ENCODE assay signal across 28 cellular contexts in the genomic region with DNA sequence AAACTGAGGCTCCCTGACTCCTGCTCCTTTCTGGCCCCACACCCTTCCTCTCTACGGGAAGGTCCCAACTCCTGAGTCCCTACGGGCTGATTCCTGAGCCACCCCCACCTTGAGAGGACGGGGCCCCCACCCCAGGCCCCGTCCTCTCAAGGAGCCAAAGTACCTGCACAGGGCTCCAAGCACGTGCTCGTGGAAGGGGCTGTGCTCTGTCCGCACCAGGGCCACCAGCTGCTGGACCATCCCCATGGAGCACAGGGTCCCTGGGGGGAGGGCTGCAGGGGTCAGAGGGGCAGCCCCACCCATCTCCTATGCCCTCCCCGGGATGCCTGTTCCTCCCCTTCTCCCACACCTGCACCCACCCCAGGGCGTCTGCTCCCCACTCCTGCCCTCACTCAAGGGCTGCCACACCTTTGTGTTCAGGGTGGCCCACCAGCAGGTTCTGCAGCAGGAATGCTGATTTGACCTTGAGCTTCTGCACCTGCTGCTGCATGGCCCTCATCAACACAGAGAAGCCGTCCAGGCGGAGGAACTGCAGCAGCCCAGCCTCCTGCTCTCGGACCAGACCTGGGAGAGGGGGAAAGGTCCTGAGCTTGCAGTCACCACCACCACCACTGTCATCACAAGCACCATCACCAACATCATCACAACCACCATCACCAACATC. TPM values are rescaled to one million over a fixed set of nuclear protein-coding genes. Genes with fewer than 3 reads are reported as not detected.
"Had no signal": no experiment of that assay in that cellular context is flagged by ENCODE, and none has a peak within 500 bp of the region (broad histone marks: within the 10 kb centered on the region; RNA-seq: fewer than 3 reads in every experiment).

No MANE protein-coding gene starts in this region.

- H3K9me3 ChIP-seq: esophagus squamous epithelium, gastrocnemius medialis, neutrophil, pancreas, psoas muscle, right atrium auricular region, tibial artery, uterus had no signal

- H3K4me1 ChIP-seq: gastrocnemius medialis, pancreas, psoas muscle, right atrium auricular region, spleen, tibial artery, uterus had no signal

- DNase-seq: activated CD4-positive, alpha-beta T cell treated with anti-CD3 and anti-CD28 coated beads for 36 hours; activated CD4-positive, alpha-beta T cell treated with anti-CD3 and anti-CD28 coated beads, Interleukin-2, amount 50 U/mL, for 4 hours; activated naive CD4-positive, alpha-beta T cell treated with anti-CD3 and anti-CD28 coated beads for 36 hours; activated T-cell treated with anti-CD3 and anti-CD28 coated beads, Interleukin-2, amount 50 U/mL, for 48 hours; aorta; caudate nucleus; effector memory CD4-positive, alpha-beta T cell; esophagus squamous epithelium; gastrocnemius medialis; hippocampal formation; left ventricle myocardium superior; mammary epithelial cell; naive thymus-derived CD8-positive, alpha-beta T cell; psoas muscle; stimulated activated CD4-positive, alpha-beta T cell treated with anti-CD3 and anti-CD28 coated beads, Interleukin-4, amount 100 ng/mL, for 1 hour; stimulated activated naive CD4-positive, alpha-beta T cell treated with Interleukin-2 at 50 U/mL for 16 hours; T1000; tibial artery; uterus had no signal

- H3K27ac Mint-ChIP-seq: activated CD4-positive, alpha-beta T cell treated with anti-CD3 and anti-CD28 coated beads for 36 hours; activated naive CD4-positive, alpha-beta T cell treated with anti-CD3 and anti-CD28 coated beads for 36 hours; brain; mesothelial cell of epicardium; WTC11 had no signal

- H3K27me3 ChIP-seq: esophagus squamous epithelium, gastrocnemius medialis, neutrophil, pancreas, right atrium auricular region, spleen, tibial artery, uterus had no signal

- H3K4me1 Mint-ChIP-seq: activated CD4-positive, alpha-beta T cell treated with anti-CD3 and anti-CD28 coated beads for 36 hours; brain; mesothelial cell of epicardium had no signal

- H3K27ac ChIP-seq: esophagus squamous epithelium, gastrocnemius medialis, neutrophil, pancreas, psoas muscle, right atrium auricular region, spleen, tibial artery, uterus had no signal

- H3K27me3 Mint-ChIP-seq: activated CD4-positive, alpha-beta T cell treated with anti-CD3 and anti-CD28 coated beads for 36 hours; brain; naive thymus-derived CD8-positive, alpha-beta T cell had no signal

- H3K4me3 ChIP-seq: esophagus squamous epithelium, gastrocnemius medialis, pancreas, psoas muscle, right atrium auricular region, spleen, tibial artery, uterus had no signal

- ATAC-seq: activated CD4-positive, alpha-beta T cell treated with anti-CD3 and anti-CD28 coated beads for 36 hours; gastrocnemius medialis; left ventricle myocardium superior; naive thymus-derived CD8-positive, alpha-beta T cell; pancreas; psoas muscle; WTC11 had no signal

- H3K4me3 Mint-ChIP-seq: activated CD4-positive, alpha-beta T cell treated with anti-CD3 and anti-CD28 coated beads for 36 hours; activated naive CD4-positive, alpha-beta T cell treated with anti-CD3 and anti-CD28 coated beads for 36 hours; brain; mesothelial cell of epicardium; T-helper 1 cell treated with Interleukin-12 subunit alpha and Interleukin-12 subunit beta and Interleukin-4 antibody, amounts not matched to agents 30 μg/mL and 1 μg/mL, for 36 hours; WTC11 had no signal

- H3K36me3 ChIP-seq: gastrocnemius medialis, neutrophil, pancreas, right atrium auricular region, uterus had no signal

RNA-seq across cellular contexts. Expression of gene BRSK1, which starts 17.9 kb away (rescaled TPM):
- total RNA-seq: gastrocnemius medialis had no signal

RNA-seq across cellular contexts. Expression of gene PTPRH, which starts 56.6 kb away (rescaled TPM):
- total RNA-seq: activated CD4-positive, alpha-beta T cell treated with anti-CD3 and anti-CD28 coated beads for 36 hours; activated CD8-positive, alpha-beta memory T cell treated with anti-CD3 and anti-CD28 coated beads for 36 hours; activated naive CD4-positive, alpha-beta T cell treated with anti-CD3 and anti-CD28 coated beads for 36 hours; naive thymus-derived CD8-positive, alpha-beta T cell had no signal
